26 cellular contexts compared by ENCODE assay signal in genomic region chr3:109887293-109887692, GRCh38.
"Had no signal": no experiment of that assay in that cellular context is flagged by ENCODE, and none has a peak within 500 bp of the region (broad histone marks: within the 10 kb centered on the region; RNA-seq: fewer than 3 reads in every experiment).

No MANE protein-coding gene starts in this region.

- H3K27ac ChIP-seq: foreskin keratinocyte, hepatocyte, left ventricle myocardium inferior, lower lobe of right lung, parathyroid adenoma, psoas muscle, right lobe of liver, suprapubic skin, thyroid gland had no signal

- ATAC-seq: foreskin keratinocyte; left cardiac atrium; lower lobe of right lung; psoas muscle; right lobe of liver; stimulated activated effector memory CD8-positive, alpha-beta T cell treated with anti-CD3 and anti-CD28 coated beads, Interleukin-12 subunit alpha, Interleukin-12 subunit beta, amount 100 ng/mL, for 72 hours; stimulated activated naive CD8-positive, alpha-beta T cell treated with anti-CD3 and anti-CD28 coated beads, Interleukin-15, Interleukin-2, amounts not matched to agents 100 U/mL and 50 U/mL, for 24 hours had no signal

- H3K36me3 Mint-ChIP-seq: naive B cell; stimulated activated effector memory CD8-positive, alpha-beta T cell treated with anti-CD3 and anti-CD28 coated beads, Interleukin-12 subunit alpha, Interleukin-12 subunit beta, amount 100 ng/mL, for 72 hours; type B pancreatic cell had no signal

- H3K4me2 ChIP-seq: hepatocyte had no signal

- H3K4me3 ChIP-seq: hepatocyte, left ventricle myocardium inferior, lower lobe of right lung, psoas muscle, right lobe of liver, suprapubic skin, thyroid gland had no signal

- H3K27me3 ChIP-seq: foreskin keratinocyte, hepatocyte, right lobe of liver, suprapubic skin, thyroid gland had no signal

- DNase-seq: effector CD4-positive, alpha-beta T cell; endodermal cell; erythroblast; foreskin keratinocyte; head of caudate nucleus; kidney; left cardiac atrium; left ventricle myocardium inferior; lower lobe of right lung; mesenchymal stem cell; naive B cell; psoas muscle; retina; right lobe of liver; stimulated activated CD4-positive, alpha-beta T cell treated with anti-CD3 and anti-CD28 coated beads, Interleukin-4, amount 100 ng/mL, for 1 hour; stimulated activated CD8-positive, alpha-beta memory T cell treated with anti-CD3 and anti-CD28 coated beads, Interleukin-4, amount 100 ng/mL, for 48 hours; stimulated activated naive CD8-positive, alpha-beta T cell treated with anti-CD3 and anti-CD28 coated beads, Interleukin-15, Interleukin-2, amounts not matched to agents 100 U/mL and 50 U/mL, for 24 hours; thyroid gland had no signal

- H3K27ac Mint-ChIP-seq: endodermal cell; naive B cell; nephron; stimulated activated effector memory CD8-positive, alpha-beta T cell treated with anti-CD3 and anti-CD28 coated beads, Interleukin-12 subunit alpha, Interleukin-12 subunit beta, amount 100 ng/mL, for 72 hours; type B pancreatic cell had no signal

- H3K27me3 Mint-ChIP-seq: naive B cell, type B pancreatic cell had no signal

- H3K4me1 ChIP-seq: foreskin keratinocyte, left ventricle myocardium inferior, lower lobe of right lung, parathyroid adenoma, psoas muscle, right lobe of liver, suprapubic skin, thyroid gland had no signal

- H3K4me1 Mint-ChIP-seq: endodermal cell; naive B cell; nephron; stimulated activated effector memory CD8-positive, alpha-beta T cell treated with anti-CD3 and anti-CD28 coated beads, Interleukin-12 subunit alpha, Interleukin-12 subunit beta, amount 100 ng/mL, for 72 hours had no signal

- H2AFZ ChIP-seq: hepatocyte, parathyroid adenoma had no signal

- H3K4me3 Mint-ChIP-seq: endodermal cell; naive B cell; nephron; stimulated activated effector memory CD8-positive, alpha-beta T cell treated with anti-CD3 and anti-CD28 coated beads, Interleukin-12 subunit alpha, Interleukin-12 subunit beta, amount 100 ng/mL, for 72 hours; type B pancreatic cell had no signal

- H3K9me3 ChIP-seq: lower lobe of right lung, right lobe of liver, suprapubic skin, thyroid gland had no signal

- FAIRE-seq: endothelial cell of umbilical vein, kidney, urothelium cell line had no signal

- H3K9ac ChIP-seq: parathyroid adenoma had no signal

- H3K36me3 ChIP-seq: left ventricle myocardium inferior, lower lobe of right lung, right lobe of liver, suprapubic skin, thyroid gland had no signal

- H3K79me2 ChIP-seq: hepatocyte, parathyroid adenoma had no signal
